In the genomic region with DNA sequence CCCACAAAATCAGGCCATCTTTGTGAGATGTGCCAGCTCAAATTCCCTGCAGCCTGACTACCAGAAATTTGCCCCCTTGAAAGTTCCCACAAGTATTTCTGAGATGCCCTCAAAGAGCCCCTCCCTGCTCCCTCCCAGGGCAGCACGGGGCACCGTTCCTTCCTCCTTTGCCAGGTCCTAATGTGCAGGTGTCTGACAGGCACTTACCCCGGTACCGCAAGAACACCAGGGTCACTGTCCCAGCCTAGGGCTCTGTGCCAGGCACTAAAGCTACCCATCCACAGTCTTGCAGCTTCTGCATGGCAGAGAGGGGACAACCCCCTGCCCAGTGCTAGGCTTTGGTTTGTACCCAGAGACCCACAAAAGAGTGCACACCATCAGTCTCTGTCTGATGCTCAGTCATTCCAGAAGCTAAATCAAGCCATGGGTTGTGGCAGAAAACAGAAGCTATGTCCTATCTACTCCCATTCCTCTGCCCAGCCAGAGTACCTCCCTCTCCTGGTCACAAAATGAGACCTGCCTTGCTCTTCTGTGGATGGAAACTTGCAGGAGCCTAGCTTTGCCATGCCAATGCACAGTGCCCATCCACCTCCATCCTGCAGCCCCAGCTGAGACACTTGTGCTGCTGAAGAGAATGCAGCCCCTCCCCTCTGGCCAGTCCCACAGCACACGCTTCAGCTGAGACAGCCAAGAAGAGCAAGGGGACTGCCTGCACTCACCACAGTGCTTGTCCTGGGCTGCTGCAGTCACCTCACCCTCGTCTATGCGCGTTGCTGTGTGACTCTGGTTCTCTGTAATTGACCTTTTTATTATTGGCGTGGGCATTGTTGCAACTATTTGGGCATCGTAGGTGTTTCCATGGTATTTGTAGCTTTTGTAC, we compare ENCODE assay signal across 15 cellular contexts. TPM values are rescaled to one million over a fixed set of nuclear protein-coding genes. Genes with fewer than 3 reads are reported as not detected.
DNase-seq lines count a peak whose midpoint lies in the region; ATAC-seq and TF ChIP-seq lines count a peak whose summit lies in the region.
"Had no signal": no experiment of that assay in that cellular context is flagged by ENCODE, and none has a peak within 500 bp of the region (broad histone marks: within the 10 kb centered on the region; RNA-seq: fewer than 3 reads in every experiment).

No MANE protein-coding gene starts in this region.

- ATAC-seq in GM19463 (IDR thresholded peaks at IDR 0.05; ENCODE audit: unreplicated experiment) (peak; percentile 49), mucosa of descending colon (peak; percentile 26), GM19455 (IDR thresholded peaks at IDR 0.05; ENCODE audit: unreplicated experiment) (no peak)

- H3K4me3 ChIP-seq in GM12865 (ENCODE audit: low read depth, low read length) (no peak overlapping the region), SU-DHL-6 (ENCODE audit: insufficient read depth, low read length, poor library complexity, severe bottlenecking) (no peak overlapping the region), mucosa of descending colon (no peak overlapping the region)
- H3K4me3 ChIP-seq: MG63 had no signal

- no peak overlapping the region for H2AFZ ChIP-seq in SU-DHL-6 (ENCODE audit: low read depth, low read length, severe bottlenecking)

- no peak overlapping the region for H3K9ac ChIP-seq in SU-DHL-6 (ENCODE audit: low read length)

- H3K9me3 ChIP-seq in SU-DHL-6 (ENCODE audit: insufficient read depth, low read length), result no peaks in the 10 kb centered on the region
- no peaks in the 10 kb centered on the region for H3K9me3 ChIP-seq in mucosa of descending colon
- H3K9me3 ChIP-seq: MG63 had no signal

- DNase-seq in GM12865 (ENCODE audit: low read depth) (peak; percentile 36), mucosa of descending colon (no peak), NCI-H2227 treated with DMSO at 0.1 percent for 48 hours (lab: John Stamatoyannopoulos, UW) (no peak), DMS153 treated with DMSO at 0.1 percent for 48 hours (lab: John Stamatoyannopoulos, UW; ENCODE audit: unreplicated experiment) (no peak)
- no peak for DNase-seq in activated effector memory CD4-positive, alpha-beta T cell treated with anti-CD3 and anti-CD28 coated beads, Interleukin-2, amount 50 U/mL, for 16 hours
- DNase-seq: COR-L47, cortex of kidney, NCI-H345, retina, WERI-Rb-1 had no signal

- no peaks in the 10 kb centered on the region for H3K36me3 ChIP-seq in SU-DHL-6 (ENCODE audit: low read length)
- H3K36me3 ChIP-seq in mucosa of descending colon (ENCODE audit: low read depth), result no peaks in the 10 kb centered on the region
- H3K36me3 ChIP-seq: MG63, WERI-Rb-1 had no signal

- peaks cover 4% of the 10 kb centered on the region; the same call in 1 of the 2 replicates for H4K20me1 ChIP-seq in SU-DHL-6 (ENCODE audit: low read depth, low read length)

- H3K27ac ChIP-seq in SU-DHL-6 (ENCODE audit: low read depth, low read length), result peak overlapping the region; percentile 13; the same call in 1 of the 2 replicates
- H3K27ac ChIP-seq: HL-60, WERI-Rb-1 had no signal

- TF ChIP-seq CTCF in GM12865 (IDR thresholded peaks at IDR 0.05; ENCODE audit: insufficient read depth, low read depth, low read length, missing control alignments) (no peak), SU-DHL-6 (IDR thresholded peaks at IDR 0.05; ENCODE audit: insufficient read depth, low read length, poor library complexity, severe bottlenecking) (no peak), mucosa of descending colon (IDR thresholded peaks at IDR 0.05) (no peak)

- peaks cover 2% of the 10 kb centered on the region for H3K4me1 ChIP-seq in mucosa of descending colon (ENCODE audit: low read depth)

- H3F3A ChIP-seq in SU-DHL-6 (ENCODE audit: insufficient read depth), result no peaks in the 10 kb centered on the region

- H3K9me2 ChIP-seq in SU-DHL-6 (replicated peaks; ENCODE audit: insufficient read depth, low read length), result no peaks in the 10 kb centered on the region

- H3K79me2 ChIP-seq in SU-DHL-6 (ENCODE audit: insufficient read depth, low read length), result peaks cover 97% of the 10 kb centered on the region

- intact Hi-C loops in mucosa of descending colon (cut with DNase I, micrococcal nuclease), result no loop called here

- H3K4me2 ChIP-seq in SU-DHL-6 (ENCODE audit: low read depth, low read length, poor library complexity, severe bottlenecking), result no peak overlapping the region

- H3K27me3 ChIP-seq in SU-DHL-6 (ENCODE audit: low read length), result no peaks in the 10 kb centered on the region
- H3K27me3 ChIP-seq: MG63 had no signal

RNA-seq across cellular contexts. Expression of a gene that starts 48.7 kb away (rescaled TPM):
- total RNA-seq in mucosa of descending colon, result 10 to 100 TPM in 1 of 3 donors, 1 to 10 TPM in 2; 8.2 to 14.4 (median 9.1) TPM
